Comparison of ENCODE assay signal across 1 cellular context in the genomic region with DNA sequence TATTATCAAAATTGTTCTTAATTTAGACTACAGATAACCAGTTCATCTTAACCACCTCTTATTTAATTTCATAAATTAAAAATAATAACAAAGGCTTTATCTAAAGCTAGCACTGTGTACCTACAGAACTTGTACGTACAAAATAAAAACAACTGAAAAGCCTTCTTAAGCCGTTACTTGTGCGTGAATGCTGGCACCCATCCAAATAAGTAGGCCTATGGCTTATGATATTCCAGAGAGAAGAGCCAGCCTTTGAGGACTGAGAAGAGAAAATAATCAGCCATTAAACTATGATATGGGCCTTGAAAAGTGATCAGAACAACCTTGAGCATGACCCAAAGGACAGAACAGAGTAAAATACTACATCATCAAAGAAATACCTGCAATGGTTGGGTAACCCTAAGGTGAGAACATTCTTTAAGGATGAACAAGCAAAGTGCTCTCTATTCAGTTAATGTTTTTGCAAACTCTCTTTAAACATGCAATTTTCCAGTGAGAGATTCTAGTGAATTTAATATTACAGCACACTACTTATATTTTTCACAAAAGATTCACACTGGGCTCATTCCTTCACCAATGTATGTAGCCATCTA.
TF ChIP-seq lines count a peak whose summit lies in the region.

No MANE protein-coding gene starts in this region.

TF ChIP-seq in GM23338, 12 proteins besides CTCF, POLR2A, EP300 and RAD21:
- TF ChIP-seq, protein P1, sequence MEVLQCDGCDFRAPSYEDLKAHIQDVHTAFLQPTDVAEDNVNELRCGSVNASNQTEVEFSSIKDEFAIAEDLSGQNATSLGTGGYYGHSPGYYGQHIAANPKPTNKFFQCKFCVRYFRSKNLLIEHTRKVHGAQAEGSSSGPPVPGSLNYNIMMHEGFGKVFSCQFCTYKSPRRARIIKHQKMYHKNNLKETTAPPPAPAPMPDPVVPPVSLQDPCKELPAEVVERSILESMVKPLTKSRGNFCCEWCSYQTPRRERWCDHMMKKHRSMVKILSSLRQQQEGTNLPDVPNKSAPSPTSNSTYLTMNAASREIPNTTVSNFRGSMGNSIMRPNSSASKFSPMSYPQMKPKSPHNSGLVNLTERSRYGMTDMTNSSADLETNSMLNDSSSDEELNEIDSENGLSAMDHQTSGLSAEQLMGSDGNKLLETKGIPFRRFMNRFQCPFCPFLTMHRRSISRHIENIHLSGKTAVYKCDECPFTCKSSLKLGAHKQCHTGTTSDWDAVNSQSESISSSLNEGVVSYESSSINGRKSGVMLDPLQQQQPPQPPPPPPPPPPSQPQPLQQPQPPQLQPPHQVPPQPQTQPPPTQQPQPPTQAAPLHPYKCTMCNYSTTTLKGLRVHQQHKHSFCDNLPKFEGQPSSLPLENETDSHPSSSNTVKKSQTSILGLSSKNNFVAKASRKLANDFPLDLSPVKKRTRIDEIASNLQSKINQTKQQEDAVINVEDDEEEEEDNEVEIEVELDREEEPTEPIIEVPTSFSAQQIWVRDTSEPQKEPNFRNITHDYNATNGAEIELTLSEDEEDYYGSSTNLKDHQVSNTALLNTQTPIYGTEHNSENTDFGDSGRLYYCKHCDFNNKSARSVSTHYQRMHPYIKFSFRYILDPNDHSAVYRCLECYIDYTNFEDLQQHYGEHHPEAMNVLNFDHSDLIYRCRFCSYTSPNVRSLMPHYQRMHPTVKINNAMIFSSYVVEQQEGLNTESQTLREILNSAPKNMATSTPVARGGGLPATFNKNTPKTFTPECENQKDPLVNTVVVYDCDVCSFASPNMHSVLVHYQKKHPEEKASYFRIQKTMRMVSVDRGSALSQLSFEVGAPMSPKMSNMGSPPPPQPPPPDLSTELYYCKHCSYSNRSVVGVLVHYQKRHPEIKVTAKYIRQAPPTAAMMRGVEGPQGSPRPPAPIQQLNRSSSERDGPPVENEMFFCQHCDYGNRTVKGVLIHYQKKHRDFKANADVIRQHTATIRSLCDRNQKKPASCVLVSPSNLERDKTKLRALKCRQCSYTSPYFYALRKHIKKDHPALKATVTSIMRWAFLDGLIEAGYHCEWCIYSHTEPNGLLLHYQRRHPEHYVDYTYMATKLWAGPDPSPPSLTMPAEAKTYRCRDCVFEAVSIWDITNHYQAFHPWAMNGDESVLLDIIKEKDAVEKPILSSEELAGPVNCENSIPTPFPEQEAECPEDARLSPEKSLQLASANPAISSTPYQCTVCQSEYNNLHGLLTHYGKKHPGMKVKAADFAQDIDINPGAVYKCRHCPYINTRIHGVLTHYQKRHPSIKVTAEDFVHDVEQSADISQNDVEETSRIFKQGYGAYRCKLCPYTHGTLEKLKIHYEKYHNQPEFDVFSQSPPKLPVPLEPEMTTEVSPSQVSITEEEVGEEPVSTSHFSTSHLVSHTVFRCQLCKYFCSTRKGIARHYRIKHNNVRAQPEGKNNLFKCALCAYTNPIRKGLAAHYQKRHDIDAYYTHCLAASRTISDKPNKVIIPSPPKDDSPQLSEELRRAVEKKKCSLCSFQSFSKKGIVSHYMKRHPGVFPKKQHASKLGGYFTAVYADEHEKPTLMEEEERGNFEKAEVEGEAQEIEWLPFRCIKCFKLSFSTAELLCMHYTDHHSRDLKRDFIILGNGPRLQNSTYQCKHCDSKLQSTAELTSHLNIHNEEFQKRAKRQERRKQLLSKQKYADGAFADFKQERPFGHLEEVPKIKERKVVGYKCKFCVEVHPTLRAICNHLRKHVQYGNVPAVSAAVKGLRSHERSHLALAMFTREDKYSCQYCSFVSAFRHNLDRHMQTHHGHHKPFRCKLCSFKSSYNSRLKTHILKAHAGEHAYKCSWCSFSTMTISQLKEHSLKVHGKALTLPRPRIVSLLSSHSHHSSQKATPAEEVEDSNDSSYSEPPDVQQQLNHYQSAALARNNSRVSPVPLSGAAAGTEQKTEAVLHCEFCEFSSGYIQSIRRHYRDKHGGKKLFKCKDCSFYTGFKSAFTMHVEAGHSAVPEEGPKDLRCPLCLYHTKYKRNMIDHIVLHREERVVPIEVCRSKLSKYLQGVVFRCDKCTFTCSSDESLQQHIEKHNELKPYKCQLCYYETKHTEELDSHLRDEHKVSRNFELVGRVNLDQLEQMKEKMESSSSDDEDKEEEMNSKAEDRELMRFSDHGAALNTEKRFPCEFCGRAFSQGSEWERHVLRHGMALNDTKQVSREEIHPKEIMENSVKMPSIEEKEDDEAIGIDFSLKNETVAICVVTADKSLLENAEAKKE (CRISPR knock-in tag; IDR thresholded peaks at IDR 0.05): no peak
- no peak for TF ChIP-seq JUNB (IDR thresholded peaks at IDR 0.05; ENCODE audit: unreplicated experiment)
- TF ChIP-seq ZNF331 (CRISPR knock-in tag; IDR thresholded peaks at IDR 0.05; ENCODE audit: low read depth): no peak
- no peak for TF ChIP-seq EZH2 (IDR thresholded peaks at IDR 0.05; ENCODE audit: low read depth, unreplicated experiment)
- TF ChIP-seq EZH2phosphoT487 (IDR thresholded peaks at IDR 0.05; ENCODE audit: unreplicated experiment): no peak
- TF ChIP-seq, protein P2, sequence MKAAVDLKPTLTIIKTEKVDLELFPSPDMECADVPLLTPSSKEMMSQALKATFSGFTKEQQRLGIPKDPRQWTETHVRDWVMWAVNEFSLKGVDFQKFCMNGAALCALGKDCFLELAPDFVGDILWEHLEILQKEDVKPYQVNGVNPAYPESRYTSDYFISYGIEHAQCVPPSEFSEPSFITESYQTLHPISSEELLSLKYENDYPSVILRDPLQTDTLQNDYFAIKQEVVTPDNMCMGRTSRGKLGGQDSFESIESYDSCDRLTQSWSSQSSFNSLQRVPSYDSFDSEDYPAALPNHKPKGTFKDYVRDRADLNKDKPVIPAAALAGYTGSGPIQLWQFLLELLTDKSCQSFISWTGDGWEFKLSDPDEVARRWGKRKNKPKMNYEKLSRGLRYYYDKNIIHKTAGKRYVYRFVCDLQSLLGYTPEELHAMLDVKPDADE (IDR thresholded peaks at IDR 0.05): no peak
- TF ChIP-seq POLR2AphosphoS5 (IDR thresholded peaks at IDR 0.05; ENCODE audit: low read depth): no peak
- no peak for TF ChIP-seq ZNF114 (CRISPR knock-in tag; IDR thresholded peaks at IDR 0.05)
TF ChIP-seq in GM23338: peak in this region for 0.
